ENCODE assay signal across 12 cellular contexts in the genomic region with DNA sequence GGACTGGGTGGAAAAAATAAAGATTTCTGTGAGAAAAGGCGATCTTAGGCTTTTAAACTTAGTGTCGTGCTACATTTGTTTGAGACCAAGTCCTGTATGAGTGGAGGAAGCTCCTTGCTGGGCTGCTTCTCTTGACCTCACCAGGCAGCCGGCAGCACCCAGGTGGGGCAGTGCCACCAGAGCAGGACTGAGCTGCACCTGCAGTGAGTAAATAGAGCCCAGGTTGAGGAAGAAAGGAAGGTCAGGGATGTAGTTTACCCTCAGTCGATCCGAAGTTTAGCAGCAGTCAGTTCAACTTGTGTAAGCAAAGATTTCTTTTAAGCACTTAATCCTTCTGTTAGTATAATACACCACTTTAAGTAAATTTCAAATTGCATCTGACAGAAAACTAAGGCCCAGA. TPM values are rescaled to one million over a fixed set of nuclear protein-coding genes. Genes with fewer than 3 reads are reported as not detected.
DNase-seq lines count a peak whose midpoint lies in the region; ATAC-seq and TF ChIP-seq lines count a peak whose summit lies in the region.
"Had no signal": no experiment of that assay in that cellular context is flagged by ENCODE, and none has a peak within 500 bp of the region (broad histone marks: within the 10 kb centered on the region; RNA-seq: fewer than 3 reads in every experiment).

No MANE protein-coding gene starts in this region.

- peaks cover 60% of the 10 kb centered on the region for H3K36me3 Mint-ChIP-seq in Caco-2 (ENCODE audit: insufficient read depth, unreplicated experiment)

- WGBS in prostate gland = 34% methylated on average over 5 of the region's 5 CpGs

- TF ChIP-seq CTCF in Caco-2 (IDR thresholded peaks at IDR 0.05; ENCODE audit: insufficient read depth in 1 of 2, low read depth in 1 of 2, low read length in 1 of 2, severe bottlenecking in 1 of 2, unreplicated experiment in 1 of 2) = no peak
- no peak for TF ChIP-seq CTCF in fibroblast of villous mesenchyme (IDR thresholded peaks at IDR 0.05; ENCODE audit: insufficient read depth, low read depth, low read length)
- no peak for TF ChIP-seq CTCF in prostate gland (IDR thresholded peaks at IDR 0.05)

- H3K4me1 ChIP-seq in Caco-2 = peaks cover 52% of the 10 kb centered on the region
- H3K4me1 ChIP-seq in prostate gland (replicated peaks) = peaks cover 50% of the 10 kb centered on the region

- no peaks in the 10 kb centered on the region for H3K9me3 ChIP-seq in Caco-2
- no peaks in the 10 kb centered on the region for H3K9me3 ChIP-seq in prostate gland
- H3K9me3 ChIP-seq: adrenal gland, SJSA1 had no signal

- H3K27ac Mint-ChIP-seq in Caco-2 (ENCODE audit: unreplicated experiment) = peak overlapping the region; percentile 88

- no peaks in the 10 kb centered on the region for H3K27me3 Mint-ChIP-seq in Caco-2 (ENCODE audit: insufficient read depth, unreplicated experiment)

- peak overlapping the region; percentile 30 for H3K4me3 Mint-ChIP-seq in Caco-2 (ENCODE audit: unreplicated experiment)

- no peak for ATAC-seq in GM21381 (IDR thresholded peaks at IDR 0.05; ENCODE audit: unreplicated experiment)

- POLR2A ChIA-PET in Caco-2 (lab: Charles Lee) = no interaction called here

- H3K27ac ChIP-seq in prostate gland = peak overlapping the region; percentile 10 to 25

- H3K36me3 ChIP-seq in Caco-2 (ENCODE audit: control insufficient read depth, insufficient read depth, low read length) = peaks cover 2% of the 10 kb centered on the region; the same call in 1 of the 2 replicates
- H3K36me3 ChIP-seq in prostate gland = no peaks in the 10 kb centered on the region

- peaks cover 42% of the 10 kb centered on the region for H3K4me1 Mint-ChIP-seq in Caco-2 (ENCODE audit: low read depth, unreplicated experiment)

- intact Hi-C loops in Caco-2 (cut with micrococcal nuclease; ENCODE audit: unreplicated experiment) (no loop called here), prostate gland (cut with DNase I) (no loop called here)

- H3K27me3 ChIP-seq in Caco-2 (replicated peaks; ENCODE audit: control insufficient read depth, insufficient read depth, low read length) = no peaks in the 10 kb centered on the region
- no peaks in the 10 kb centered on the region for H3K27me3 ChIP-seq in prostate gland (replicated peaks; ENCODE audit: insufficient read depth)
- H3K27me3 ChIP-seq: adrenal gland, SJSA1 had no signal

- H3K4me3 ChIP-seq in Caco-2 (ENCODE audit: low read depth, low read length) (no peak overlapping the region), fibroblast of villous mesenchyme (ENCODE audit: low read depth, low read length) (no peak overlapping the region), prostate gland (no peak overlapping the region)
- H3K4me3 ChIP-seq: adrenal gland, SJSA1 had no signal

- DNase-seq in Caco-2 = no peak
- peak; percentile 19 for DNase-seq in NCI-H526 treated with DMSO at 0.1 percent for 48 hours (lab: John Stamatoyannopoulos, UW)
- peak; percentile 81 for DNase-seq in fibroblast of villous mesenchyme (ENCODE audit: low read depth)
- no peak for DNase-seq in prostate gland (ENCODE audit: low spot score)
- no peak for DNase-seq in cerebellar nuclear complex (lab: John Stamatoyannopoulos, UW)
- DNase-seq in NCI-H2227 (lab: John Stamatoyannopoulos, UW; ENCODE audit: unreplicated experiment) = no peak
- DNase-seq: adrenal gland; effector CD8-positive, alpha-beta T cell; hippocampal formation; NCI-H524 had no signal

- BruUV-seq in Caco-2 (replicated peaks; lab: Mats Ljungman, UMichigan) = no TSS peak

- TF ChIP-seq POLR2A in prostate gland (IDR thresholded peaks at IDR 0.05) = no peak

- no peaks in the 10 kb centered on the region for H3K9me3 Mint-ChIP-seq in Caco-2 (ENCODE audit: unreplicated experiment)

- CTCF ChIA-PET in Caco-2 (lab: Charles Lee) = no interaction called here

RNA-seq across cellular contexts. Expression of gene HNRNPM, which starts 13.6 kb away (rescaled TPM):
- total RNA-seq in Caco-2 (2022) (271 and 286 TPM in 2 replicates), fibroblast of villous mesenchyme (41.9 and 49.0 TPM in 2 replicates), prostate gland (100 to 1,000 TPM; 111 to 147 TPM)

RNA-seq across cellular contexts. Expression of gene PRAM1, which starts 44.1 kb away (rescaled TPM):
- total RNA-seq in Caco-2 (2022) = 0.26 TPM in 1 of 2 replicates, not detected in the other
- total RNA-seq in fibroblast of villous mesenchyme = under 0.01 TPM in 1 of 2 replicates, not detected in the other
- 1 to 10 TPM; 2.4 to 5.3 TPM for total RNA-seq in prostate gland
- total RNA-seq: SJSA1 had no signal

RNA-seq across cellular contexts. Expression of gene MARCHF2, which starts 45.3 kb away (rescaled TPM):
- total RNA-seq in Caco-2 (2022) (13.8 and 15.2 TPM in 2 replicates), fibroblast of villous mesenchyme (51.8 and 70.9 TPM in 2 replicates), prostate gland (100 to 1,000 TPM; 119 to 163 TPM)

RNA-seq across cellular contexts. Expression of gene ZNF414, which starts 55.6 kb away (rescaled TPM):
- total RNA-seq in Caco-2 (2022) = 17.2 and 25.0 TPM in 2 replicates
- total RNA-seq in fibroblast of villous mesenchyme = 5.2 and 6.4 TPM in 2 replicates
- total RNA-seq in prostate gland = 10 to 100 TPM; 24.4 to 59.5 TPM

Comparison
In these comparisons a context has a peak if more than half of its experiments do, and no peak if none do; other contexts are left out.
1. DNase-seq: peak in NCI-H526 treated with DMSO at 0.1 percent for 48 hours (single experiment) and fibroblast of villous mesenchyme (single experiment); none in Caco-2 (0 of 2), prostate gland (single experiment), cerebellar nuclear complex (0 of 2) and NCI-H2227 (single experiment).